8 cellular contexts compared by ENCODE assay signal in genomic region chr10:97713828-97714400, GRCh38. TPM values are rescaled to one million over a fixed set of nuclear protein-coding genes. Genes with fewer than 3 reads are reported as not detected.
DNase-seq lines count a peak whose midpoint lies in the region; ATAC-seq and TF ChIP-seq lines count a peak whose summit lies in the region.

No MANE protein-coding gene starts in this region.

- peak in 5 of 7 experiments; percentile 3 to 54 (median 31) for TF ChIP-seq CTCF in body of pancreas (IDR thresholded peaks at IDR 0.05)
- TF ChIP-seq CTCF in retinal pigment epithelial cell (conservative IDR thresholded peaks at IDR 0.05; ENCODE audit: low read depth, low read length), result peak; percentile 27

- H3K36me3 ChIP-seq in body of pancreas (replicated peaks in 1 of 2; ENCODE audit: insufficient read depth in 1 of 2, low read depth in 2 of 2), result no peaks in the 10 kb centered on the region

- ATAC-seq in GM21515 (IDR thresholded peaks at IDR 0.05; ENCODE audit: unreplicated experiment) (peak; percentile 78), body of pancreas (peak; percentile 77), HG03378 (IDR thresholded peaks at IDR 0.05; ENCODE audit: unreplicated experiment) (no peak)

- peak; percentile 79 for DNase-seq in Daoy (ENCODE audit: low read depth)
- peak; percentile 41 for DNase-seq in Jurkat, Clone E6-1 (ENCODE audit: low read depth, low spot score)
- peak; percentile 28 for DNase-seq in T follicular helper cell (ENCODE audit: low read depth)
- peak; percentile 77 to 85 (median 83) for DNase-seq in body of pancreas
- DNase-seq in hypothalamus (lab: John Stamatoyannopoulos, UW), result peak in 47 of 51 donors; percentile 19 to 79 (median 59)
- no peak for DNase-seq in retinal pigment epithelial cell (ENCODE audit: low read depth)

- WGBS in body of pancreas, 2 donors, result 0% methylated on average over 9 to 52 of the region's 69 CpGs

- no peaks in the 10 kb centered on the region for H3K27me3 ChIP-seq in body of pancreas

- intact Hi-C loops in body of pancreas (cut with DNase I), result no loop called here

- TF ChIP-seq POLR2A in body of pancreas (IDR thresholded peaks at IDR 0.05), result peak; percentile 66 to 71 (median 68)

- H3K4me1 ChIP-seq in body of pancreas, result peaks cover 35% of the 10 kb centered on the region

- peak overlapping the region; percentile 77 for H3K4me3 ChIP-seq in Jurkat, Clone E6-1 (ENCODE audit: low read length)
- H3K4me3 ChIP-seq in body of pancreas (peak overlapping the region; percentile 21 to 52), retinal pigment epithelial cell (ENCODE audit: low read length) (peak overlapping the region; percentile 64)

- H3K27ac ChIP-seq in body of pancreas, result peak overlapping the region; percentile 54 to 86 (median 82)

- no peaks in the 10 kb centered on the region for H3K9me3 ChIP-seq in body of pancreas

RNA-seq across cellular contexts. Expression of gene MARVELD1, which starts 0.4 kb away (rescaled TPM):
- total RNA-seq in Daoy (2014; rRNA removed; shearing (Covaris generic)), result 9.9 and 16.8 TPM in 2 replicates
- 15.1 TPM for polyA plus RNA-seq in Jurkat, Clone E6-1 (2012; ENCODE audit: insufficient read depth, insufficient read length)
- 1 to 10 TPM; 4.3 to 6.5 TPM for total RNA-seq in body of pancreas

RNA-seq across cellular contexts. Expression of gene ZFYVE27, which starts 23.0 kb away (rescaled TPM):
- total RNA-seq in Daoy (2014; rRNA removed; shearing (Covaris generic)), result 12.3 and 15.1 TPM in 2 replicates
- 21.7 TPM for polyA plus RNA-seq in Jurkat, Clone E6-1 (2012; ENCODE audit: insufficient read depth, insufficient read length)
- 10 to 100 TPM; 14.8 to 32.6 TPM for total RNA-seq in body of pancreas

RNA-seq across cellular contexts. Expression of gene AVPI1, which starts 26.9 kb away (rescaled TPM):
- total RNA-seq in Daoy (2014; rRNA removed; shearing (Covaris generic)), result 4.4 and 5.7 TPM in 2 replicates
- 5.4 TPM for polyA plus RNA-seq in Jurkat, Clone E6-1 (2012; ENCODE audit: insufficient read depth, insufficient read length)
- 10 to 100 TPM in 1 of 2 donors, 1 to 10 TPM in 1; 5.7 to 14.8 TPM for total RNA-seq in body of pancreas

RNA-seq across cellular contexts. Expression of gene SFRP5, which starts 57.9 kb away (rescaled TPM):
- total RNA-seq in Daoy (2014; rRNA removed; shearing (Covaris generic)), result 3.0 and 6.7 TPM in 2 replicates
- polyA plus RNA-seq in Jurkat, Clone E6-1 (2012; ENCODE audit: insufficient read depth, insufficient read length), result 2.2 TPM
- 100 to 1,000 TPM; 163 to 226 TPM for total RNA-seq in body of pancreas
